ENCODE assay signal across 8 cellular contexts in the genomic region with DNA sequence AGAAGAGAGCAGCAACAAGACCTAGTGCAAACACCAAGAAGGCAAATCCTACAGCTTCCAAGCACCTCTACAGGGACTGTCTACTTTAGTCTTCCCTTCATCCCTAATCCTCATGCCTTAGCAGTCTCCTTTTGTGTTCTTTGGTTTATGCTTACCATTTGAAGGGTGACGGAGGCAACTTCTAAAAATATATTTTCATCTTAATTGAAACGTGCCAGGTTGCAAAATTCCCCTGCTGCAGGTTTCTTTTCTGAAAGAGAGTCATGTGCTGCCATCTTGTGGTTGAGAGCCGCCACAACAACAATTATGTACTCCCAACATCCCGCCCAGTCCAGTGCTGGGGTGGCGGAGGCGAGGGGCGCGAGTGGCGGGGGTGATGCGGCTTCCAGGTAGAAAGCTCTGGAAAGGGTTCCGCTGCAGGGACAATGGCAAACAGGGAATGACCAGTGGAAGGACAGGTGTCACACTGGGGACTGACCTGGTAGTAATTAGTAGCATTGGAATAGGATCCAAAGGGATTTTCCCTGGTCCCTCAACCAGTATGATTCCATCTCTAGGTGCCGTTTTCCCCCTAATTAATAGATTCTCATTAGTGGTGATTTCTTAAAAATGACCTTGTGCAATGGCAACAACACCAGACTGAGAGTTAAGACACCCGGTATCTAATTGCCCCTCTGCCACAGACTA.
DNase-seq lines count a peak whose midpoint lies in the region; ATAC-seq and TF ChIP-seq lines count a peak whose summit lies in the region.

No MANE protein-coding gene starts in this region.

- WGBS in lower leg skin, 2 donors = 6 to 7% methylated on average over 13 of the region's 13 CpGs

- intact Hi-C loops in lower leg skin (cut with DNase I; ENCODE audit: low total_unique reads) = no loop called here

- ATAC-seq in HG02798 (IDR thresholded peaks at IDR 0.05; ENCODE audit: poor library complexity, unreplicated experiment) (peak; percentile 65), GM21423 (IDR thresholded peaks at IDR 0.05; ENCODE audit: unreplicated experiment) (no peak)

- no peak overlapping the region for H3K4me3 ChIP-seq in lower leg skin (ENCODE audit: low read depth, poor library complexity, severe bottlenecking)

- TF ChIP-seq CTCF in lower leg skin (IDR thresholded peaks at IDR 0.05) = peak in 1 of 3 donors; percentile 72

- TF ChIP-seq POLR2A in lower leg skin (IDR thresholded peaks at IDR 0.05) = no peak

- DNase-seq in COR-L47 (lab: John Stamatoyannopoulos, UW) (peak; percentile 72), NCI-H510A (lab: John Stamatoyannopoulos, UW) (peak; percentile 25), dermis blood vessel endothelial cell (peak; percentile 79), lower leg skin (ENCODE audit: low spot score in 2 of 2) (peak; percentile 80 to 94)
- peak; percentile 67 to 70 for DNase-seq in activated CD4-positive, alpha-beta T cell treated with anti-CD3 and anti-CD28 coated beads, Interleukin-2, amount 50 U/mL, for 4 hours
- DNase-seq in stimulated activated CD4-positive, alpha-beta T cell treated with anti-CD3 and anti-CD28 coated beads, TNF-alpha, amount 100 ng/mL, for 4 hours (ENCODE audit: low read depth in 3 of 3) = peak; percentile 35 to 55 (median 54)

Comparison
In these comparisons a context has a peak if more than half of its experiments do, and no peak if none do; other contexts are left out.
1. DNase-seq: peak in every context shown above with its lines; median percentile 87 in lower leg skin; 79 in dermis blood vessel endothelial cell; 72 in COR-L47; 68 in activated CD4-positive, alpha-beta T cell treated with anti-CD3 and anti-CD28 coated beads, Interleukin-2, amount 50 U/mL, for 4 hours; 54 in stimulated activated CD4-positive, alpha-beta T cell treated with anti-CD3 and anti-CD28 coated beads, TNF-alpha, amount 100 ng/mL, for 4 hours; 25 in NCI-H510A.